ENCODE assay signal across 16 cellular contexts in genomic region chr2:66322481-66322880, GRCh38.
DNase-seq lines count a peak whose midpoint lies in the region; ATAC-seq and TF ChIP-seq lines count a peak whose summit lies in the region.
"Had no signal": no experiment of that assay in that cellular context is flagged by ENCODE, and none has a peak within 500 bp of the region (broad histone marks: within the 10 kb centered on the region; RNA-seq: fewer than 3 reads in every experiment).

No MANE protein-coding gene starts in this region.

- H3K36me3 ChIP-seq in GM23338 (ENCODE audit: insufficient read depth) (no peaks in the 10 kb centered on the region), suprapubic skin (no peaks in the 10 kb centered on the region), gastroesophageal sphincter (no peaks in the 10 kb centered on the region)
- H3K36me3 ChIP-seq: BLaER1 treated with 17β-estradiol and CSF1 and Interleukin-3, amounts not matched to agents 10 nM and 100 nM had no signal

- H3K36me3 Mint-ChIP-seq in GM23338 (ENCODE audit: low read depth) (no peaks in the 10 kb centered on the region; the same call in 2 of the 3 replicates), WTC11 (no peaks in the 10 kb centered on the region)
- H3K36me3 Mint-ChIP-seq: CD4-positive, CD25-positive, alpha-beta regulatory T cell had no signal

- no peaks in the 10 kb centered on the region for H3K9me3 ChIP-seq in suprapubic skin
- H3K9me3 ChIP-seq in gastroesophageal sphincter: no peaks in the 10 kb centered on the region
- H3K9me3 ChIP-seq: BLaER1 treated with 17β-estradiol and CSF1 and Interleukin-3, amounts not matched to agents 10 nM and 100 nM had no signal

- H3K27ac ChIP-seq in GM23338 (ENCODE audit: low read depth): no peak overlapping the region
- no peak overlapping the region for H3K27ac ChIP-seq in suprapubic skin
- H3K27ac ChIP-seq in gastroesophageal sphincter: no peak overlapping the region
- H3K27ac ChIP-seq: BLaER1 treated with 17β-estradiol and CSF1 and Interleukin-3, amounts not matched to agents 10 nM and 100 nM; GM23248 had no signal

- TF ChIP-seq POLR2A in suprapubic skin (IDR thresholded peaks at IDR 0.05) (no peak), gastroesophageal sphincter (IDR thresholded peaks at IDR 0.05) (no peak)

- H4K20me1 ChIP-seq in GM23338 (replicated peaks; ENCODE audit: insufficient read depth): no peaks in the 10 kb centered on the region
- H4K20me1 ChIP-seq: BLaER1 treated with 17β-estradiol and CSF1 and Interleukin-3, amounts not matched to agents 10 nM and 100 nM had no signal

- peaks cover 52% of the 10 kb centered on the region for H3K4me1 Mint-ChIP-seq in GM23338
- H3K4me1 Mint-ChIP-seq in WTC11: peaks cover 57% of the 10 kb centered on the region
- H3K4me1 Mint-ChIP-seq: CD4-positive, CD25-positive, alpha-beta regulatory T cell had no signal

- no peaks in the 10 kb centered on the region for H3K27me3 ChIP-seq in GM23338 (ENCODE audit: insufficient read depth)
- H3K27me3 ChIP-seq in suprapubic skin: peaks cover 8% of the 10 kb centered on the region
- H3K27me3 ChIP-seq in gastroesophageal sphincter: no peaks in the 10 kb centered on the region
- H3K27me3 ChIP-seq: BLaER1 treated with 17β-estradiol and CSF1 and Interleukin-3, amounts not matched to agents 10 nM and 100 nM had no signal

- H3K27me3 Mint-ChIP-seq in GM23338 (ENCODE audit: insufficient read depth, low read depth, poor library complexity) (no peaks in the 10 kb centered on the region), WTC11 (ENCODE audit: low read depth) (no peaks in the 10 kb centered on the region)
- H3K27me3 Mint-ChIP-seq: CD4-positive, CD25-positive, alpha-beta regulatory T cell had no signal

- POLR2A ChIA-PET in WTC11 (lab: Charles Lee): interaction anchor here (1.0 kb wide), 1 partner anchor 20 kb away, joined by 4 read pairs; no protein-coding TSS in a partner anchor

- H3K9me3 Mint-ChIP-seq in GM23338 (no peaks in the 10 kb centered on the region; the same call in 2 of the 3 replicates), WTC11 (no peaks in the 10 kb centered on the region)
- H3K9me3 Mint-ChIP-seq: H9 had no signal

- peak; percentile 31; the same call in 1 of the 3 replicates for ATAC-seq in GM23338
- peak; percentile 38; the same call in 1 of the 2 replicates for ATAC-seq in WTC11
- no peak for ATAC-seq in gastroesophageal sphincter
- ATAC-seq: HepG2 had no signal

- no peaks in the 10 kb centered on the region for H3K9me2 ChIP-seq in GM23338 (ENCODE audit: insufficient read depth)

- no peak overlapping the region for H3K4me3 ChIP-seq in GM23338
- no peak overlapping the region for H3K4me3 ChIP-seq in suprapubic skin
- no peak overlapping the region for H3K4me3 ChIP-seq in gastroesophageal sphincter
- H3K4me3 ChIP-seq: BLaER1 treated with 17β-estradiol and CSF1 and Interleukin-3, amounts not matched to agents 10 nM and 100 nM; GM23248 had no signal

- H2AFZ ChIP-seq in GM23338: no peak overlapping the region
- H2AFZ ChIP-seq: GM23248 had no signal

- TF ChIP-seq CTCF in GM23338 (conservative IDR thresholded peaks at IDR 0.05; ENCODE audit: low read depth in 2 of 2): no peak
- no peak for TF ChIP-seq CTCF in WTC11 (IDR thresholded peaks at IDR 0.05)
- TF ChIP-seq CTCF in suprapubic skin (IDR thresholded peaks at IDR 0.05): no peak
- TF ChIP-seq CTCF in gastroesophageal sphincter (IDR thresholded peaks at IDR 0.05): no peak

- TF ChIP-seq EP300 in suprapubic skin (IDR thresholded peaks at IDR 0.05) (no peak), gastroesophageal sphincter (IDR thresholded peaks at IDR 0.05) (no peak)

- no peaks in the 10 kb centered on the region for H3F3A ChIP-seq in GM23338 (replicated peaks; ENCODE audit: low read depth)

- no peak for DNase-seq in GM23338 (ENCODE audit: low spot score)
- no peak for DNase-seq in WTC11 (ENCODE audit: low spot score)
- DNase-seq in left kidney (ENCODE audit: low read depth, low spot score): peak; percentile 47
- peak; percentile 25 for DNase-seq in putamen (ENCODE audit: low spot score)
- no peak for DNase-seq in suprapubic skin (ENCODE audit: low spot score in 2 of 2)
- DNase-seq in islet precursor cell: no peak
- DNase-seq: 8988T; ACHN; CD4-positive, CD25-positive, alpha-beta regulatory T cell; DMS53; GF-D8; GM23248; H9 had no signal

- CTCF ChIA-PET in WTC11 (lab: Charles Lee): interaction anchor here (0.6 to 0.7 kb wide), 2 partner anchors 404 to 520 kb away, joined by 3 read pairs; no protein-coding TSS in a partner anchor

- no peak overlapping the region for H3K4me3 Mint-ChIP-seq in GM23338
- H3K4me3 Mint-ChIP-seq in WTC11: no peak overlapping the region
- H3K4me3 Mint-ChIP-seq: CD4-positive, CD25-positive, alpha-beta regulatory T cell; H9 had no signal

- no peaks in the 10 kb centered on the region for H3K79me2 ChIP-seq in GM23338 (replicated peaks; ENCODE audit: insufficient read depth)

- H3K4me2 ChIP-seq in GM23338: no peak overlapping the region
- H3K4me2 ChIP-seq: BLaER1 treated with 17β-estradiol and CSF1 and Interleukin-3, amounts not matched to agents 10 nM and 100 nM had no signal

- 76% methylated on average over 5 of the region's 5 CpGs for WGBS in suprapubic skin
- 63 to 66% methylated on average over 4 to 5 of the region's 5 CpGs for WGBS in gastroesophageal sphincter (ENCODE audit: low coverage in 1 of 2), 2 donors

- no peak overlapping the region for H3K27ac Mint-ChIP-seq in GM23338
- H3K27ac Mint-ChIP-seq in WTC11: no peak overlapping the region
- H3K27ac Mint-ChIP-seq: CD4-positive, CD25-positive, alpha-beta regulatory T cell; H9 had no signal

- H3K4me1 ChIP-seq in GM23338 (ENCODE audit: insufficient read depth): peaks cover 25% of the 10 kb centered on the region
- H3K4me1 ChIP-seq in suprapubic skin: no peaks in the 10 kb centered on the region
- H3K4me1 ChIP-seq in gastroesophageal sphincter: no peaks in the 10 kb centered on the region

TF ChIP-seq in GM23338, 12 proteins besides CTCF, POLR2A, EP300 and RAD21 (continues in another document):
- no peak for TF ChIP-seq EZH2 (IDR thresholded peaks at IDR 0.05; ENCODE audit: low read depth, unreplicated experiment)
- no peak for TF ChIP-seq EZH2phosphoT487 (IDR thresholded peaks at IDR 0.05; ENCODE audit: unreplicated experiment)

TF ChIP-seq in WTC11, 78 proteins besides CTCF, POLR2A, EP300 and RAD21:
- TF ChIP-seq PREB (CRISPR knock-in tag; IDR thresholded peaks at IDR 0.05; ENCODE audit: borderline replicate concordance) (no peak), ZSCAN18 (CRISPR knock-in tag; IDR thresholded peaks at IDR 0.05) (no peak), GRHL2 (CRISPR knock-in tag; IDR thresholded peaks at IDR 0.05; ENCODE audit: insufficient replicate concordance, severe bottlenecking) (no peak), CDX4 (CRISPR knock-in tag; IDR thresholded peaks at IDR 0.05; ENCODE audit: borderline replicate concordance) (no peak), NFE2L1 (CRISPR knock-in tag; IDR thresholded peaks at IDR 0.05) (no peak), SMAD4 (CRISPR knock-in tag; IDR thresholded peaks at IDR 0.05) (no peak), E2F5 (CRISPR knock-in tag; IDR thresholded peaks at IDR 0.05) (no peak)

Comparison
In these comparisons a context has a peak if more than half of its experiments do, and no peak if none do; other contexts are left out.
1. DNase-seq: peak in left kidney (single experiment) and putamen (single experiment); none in GM23338 (single experiment), WTC11 (single experiment), suprapubic skin (0 of 2) and islet precursor cell (single experiment).